Comparison of ENCODE assay signal across 1 cellular context in the genomic region with DNA sequence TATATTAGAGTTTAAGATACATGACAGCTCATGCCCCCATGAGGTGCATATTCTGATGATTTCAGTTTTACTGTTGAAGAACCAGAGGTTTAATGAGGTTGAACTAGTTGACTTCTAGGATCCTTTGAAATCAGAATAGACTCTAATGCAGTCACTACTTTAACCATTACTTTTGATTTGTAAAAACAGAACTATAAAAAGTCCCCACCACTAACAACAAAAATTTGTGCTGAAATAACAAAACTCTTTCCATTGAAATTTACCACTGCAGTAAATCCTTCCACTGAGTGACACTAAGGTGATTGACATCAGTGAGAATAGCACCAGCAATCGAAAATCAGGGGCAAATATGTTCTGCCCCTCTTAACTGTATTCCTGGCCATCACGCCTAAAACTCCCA.
TF ChIP-seq lines count a peak whose summit lies in the region.

No MANE protein-coding gene starts in this region.

TF ChIP-seq in GM12878, 131 proteins besides CTCF, POLR2A, EP300 and RAD21 (continued from another document and continues in another):
- TF ChIP-seq RCOR1 (conservative IDR thresholded peaks at IDR 0.05; ENCODE audit: low read depth, low read length) (no peak), FOXM1 (IDR thresholded peaks at IDR 0.05; ENCODE audit: low read depth, low read length) (peak; percentile 61; the same call in 1 of the 2 replicates), STAT3 (IDR thresholded peaks at IDR 0.05; ENCODE audit: low read depth, low read length) (no peak), MXI1 (IDR thresholded peaks at IDR 0.05; ENCODE audit: low read depth, low read length) (no peak), FOXK2 (IDR thresholded peaks at IDR 0.05) (no peak), MTA2 (IDR thresholded peaks at IDR 0.05; ENCODE audit: low read depth) (peak; percentile 80), BACH1 (IDR thresholded peaks at IDR 0.05; ENCODE audit: borderline replicate concordance) (no peak), YBX1 (IDR thresholded peaks at IDR 0.05) (no peak), SUZ12 (IDR thresholded peaks at IDR 0.05; ENCODE audit: unreplicated experiment) (no peak), RFX5 (IDR thresholded peaks at IDR 0.05; ENCODE audit: low read depth, low read length) (no peak), PAX5 (IDR thresholded peaks at IDR 0.05; ENCODE audit: borderline replicate concordance, low read depth, low read length) (no peak), CBX3 (IDR thresholded peaks at IDR 0.05; ENCODE audit: borderline replicate concordance, low read depth) (no peak), CEBPB (IDR thresholded peaks at IDR 0.05; ENCODE audit: borderline replicate concordance in 1 of 2, low read depth in 2 of 2, low read length in 2 of 2) (no peak), SMC3 (IDR thresholded peaks at IDR 0.05; ENCODE audit: borderline replicate concordance, low read length) (no peak), CHD1 (IDR thresholded peaks at IDR 0.05; ENCODE audit: low read depth, low read length) (no peak), HCFC1 (IDR thresholded peaks at IDR 0.05; ENCODE audit: low read length) (no peak), MTA3 (IDR thresholded peaks at IDR 0.05; ENCODE audit: borderline replicate concordance, low read length) (no peak), CREM (IDR thresholded peaks at IDR 0.05; ENCODE audit: low read depth) (peak; percentile 17; the same call in 1 of the 2 replicates), TAF1 (IDR thresholded peaks at IDR 0.05; ENCODE audit: borderline replicate concordance, low read depth, low read length) (no peak), STAT1 (conservative IDR thresholded peaks at IDR 0.05) (no peak), MEF2A (IDR thresholded peaks at IDR 0.05; ENCODE audit: insufficient read depth, low read depth, low read length) (0 out of 2 replicates have a peak, but pooled peaks have one; percentile 44), MEF2B (IDR thresholded peaks at IDR 0.05; ENCODE audit: partially characterized antibody, poor library complexity, severe bottlenecking) (no peak), LARP7 (IDR thresholded peaks at IDR 0.05) (no peak), RELA (IDR thresholded peaks at IDR 0.05; ENCODE audit: borderline replicate concordance, partially characterized antibody) (no peak), ZSCAN29 (IDR thresholded peaks at IDR 0.05) (no peak), NFXL1 (IDR thresholded peaks at IDR 0.05; ENCODE audit: borderline replicate concordance) (no peak)
- TF ChIP-seq, protein P1, sequence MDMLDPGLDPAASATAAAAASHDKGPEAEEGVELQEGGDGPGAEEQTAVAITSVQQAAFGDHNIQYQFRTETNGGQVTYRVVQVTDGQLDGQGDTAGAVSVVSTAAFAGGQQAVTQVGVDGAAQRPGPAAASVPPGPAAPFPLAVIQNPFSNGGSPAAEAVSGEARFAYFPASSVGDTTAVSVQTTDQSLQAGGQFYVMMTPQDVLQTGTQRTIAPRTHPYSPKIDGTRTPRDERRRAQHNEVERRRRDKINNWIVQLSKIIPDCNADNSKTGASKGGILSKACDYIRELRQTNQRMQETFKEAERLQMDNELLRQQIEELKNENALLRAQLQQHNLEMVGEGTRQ (IDR thresholded peaks at IDR 0.05; ENCODE audit: borderline replicate concordance, low read depth, low read length), result no peak
- TF ChIP-seq, protein P2, sequence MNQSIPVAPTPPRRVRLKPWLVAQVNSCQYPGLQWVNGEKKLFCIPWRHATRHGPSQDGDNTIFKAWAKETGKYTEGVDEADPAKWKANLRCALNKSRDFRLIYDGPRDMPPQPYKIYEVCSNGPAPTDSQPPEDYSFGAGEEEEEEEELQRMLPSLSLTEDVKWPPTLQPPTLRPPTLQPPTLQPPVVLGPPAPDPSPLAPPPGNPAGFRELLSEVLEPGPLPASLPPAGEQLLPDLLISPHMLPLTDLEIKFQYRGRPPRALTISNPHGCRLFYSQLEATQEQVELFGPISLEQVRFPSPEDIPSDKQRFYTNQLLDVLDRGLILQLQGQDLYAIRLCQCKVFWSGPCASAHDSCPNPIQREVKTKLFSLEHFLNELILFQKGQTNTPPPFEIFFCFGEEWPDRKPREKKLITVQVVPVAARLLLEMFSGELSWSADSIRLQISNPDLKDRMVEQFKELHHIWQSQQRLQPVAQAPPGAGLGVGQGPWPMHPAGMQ (IDR thresholded peaks at IDR 0.05; ENCODE audit: borderline replicate concordance), result no peak
- TF ChIP-seq, protein P3, sequence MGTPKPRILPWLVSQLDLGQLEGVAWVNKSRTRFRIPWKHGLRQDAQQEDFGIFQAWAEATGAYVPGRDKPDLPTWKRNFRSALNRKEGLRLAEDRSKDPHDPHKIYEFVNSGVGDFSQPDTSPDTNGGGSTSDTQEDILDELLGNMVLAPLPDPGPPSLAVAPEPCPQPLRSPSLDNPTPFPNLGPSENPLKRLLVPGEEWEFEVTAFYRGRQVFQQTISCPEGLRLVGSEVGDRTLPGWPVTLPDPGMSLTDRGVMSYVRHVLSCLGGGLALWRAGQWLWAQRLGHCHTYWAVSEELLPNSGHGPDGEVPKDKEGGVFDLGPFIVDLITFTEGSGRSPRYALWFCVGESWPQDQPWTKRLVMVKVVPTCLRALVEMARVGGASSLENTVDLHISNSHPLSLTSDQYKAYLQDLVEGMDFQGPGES (IDR thresholded peaks at IDR 0.05), result no peak
- TF ChIP-seq, protein P4, sequence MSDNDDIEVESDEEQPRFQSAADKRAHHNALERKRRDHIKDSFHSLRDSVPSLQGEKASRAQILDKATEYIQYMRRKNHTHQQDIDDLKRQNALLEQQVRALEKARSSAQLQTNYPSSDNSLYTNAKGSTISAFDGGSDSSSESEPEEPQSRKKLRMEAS (IDR thresholded peaks at IDR 0.05; ENCODE audit: low read depth, low read length), result no peak
- TF ChIP-seq, protein P5, sequence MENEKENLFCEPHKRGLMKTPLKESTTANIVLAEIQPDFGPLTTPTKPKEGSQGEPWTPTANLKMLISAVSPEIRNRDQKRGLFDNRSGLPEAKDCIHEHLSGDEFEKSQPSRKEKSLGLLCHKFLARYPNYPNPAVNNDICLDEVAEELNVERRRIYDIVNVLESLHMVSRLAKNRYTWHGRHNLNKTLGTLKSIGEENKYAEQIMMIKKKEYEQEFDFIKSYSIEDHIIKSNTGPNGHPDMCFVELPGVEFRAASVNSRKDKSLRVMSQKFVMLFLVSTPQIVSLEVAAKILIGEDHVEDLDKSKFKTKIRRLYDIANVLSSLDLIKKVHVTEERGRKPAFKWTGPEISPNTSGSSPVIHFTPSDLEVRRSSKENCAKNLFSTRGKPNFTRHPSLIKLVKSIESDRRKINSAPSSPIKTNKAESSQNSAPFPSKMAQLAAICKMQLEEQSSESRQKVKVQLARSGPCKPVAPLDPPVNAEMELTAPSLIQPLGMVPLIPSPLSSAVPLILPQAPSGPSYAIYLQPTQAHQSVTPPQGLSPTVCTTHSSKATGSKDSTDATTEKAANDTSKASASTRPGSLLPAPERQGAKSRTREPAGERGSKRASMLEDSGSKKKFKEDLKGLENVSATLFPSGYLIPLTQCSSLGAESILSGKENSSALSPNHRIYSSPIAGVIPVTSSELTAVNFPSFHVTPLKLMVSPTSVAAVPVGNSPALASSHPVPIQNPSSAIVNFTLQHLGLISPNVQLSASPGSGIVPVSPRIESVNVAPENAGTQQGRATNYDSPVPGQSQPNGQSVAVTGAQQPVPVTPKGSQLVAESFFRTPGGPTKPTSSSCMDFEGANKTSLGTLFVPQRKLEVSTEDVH (IDR thresholded peaks at IDR 0.05; ENCODE audit: low read depth, partially characterized antibody), result no peak
- TF ChIP-seq, protein P6, sequence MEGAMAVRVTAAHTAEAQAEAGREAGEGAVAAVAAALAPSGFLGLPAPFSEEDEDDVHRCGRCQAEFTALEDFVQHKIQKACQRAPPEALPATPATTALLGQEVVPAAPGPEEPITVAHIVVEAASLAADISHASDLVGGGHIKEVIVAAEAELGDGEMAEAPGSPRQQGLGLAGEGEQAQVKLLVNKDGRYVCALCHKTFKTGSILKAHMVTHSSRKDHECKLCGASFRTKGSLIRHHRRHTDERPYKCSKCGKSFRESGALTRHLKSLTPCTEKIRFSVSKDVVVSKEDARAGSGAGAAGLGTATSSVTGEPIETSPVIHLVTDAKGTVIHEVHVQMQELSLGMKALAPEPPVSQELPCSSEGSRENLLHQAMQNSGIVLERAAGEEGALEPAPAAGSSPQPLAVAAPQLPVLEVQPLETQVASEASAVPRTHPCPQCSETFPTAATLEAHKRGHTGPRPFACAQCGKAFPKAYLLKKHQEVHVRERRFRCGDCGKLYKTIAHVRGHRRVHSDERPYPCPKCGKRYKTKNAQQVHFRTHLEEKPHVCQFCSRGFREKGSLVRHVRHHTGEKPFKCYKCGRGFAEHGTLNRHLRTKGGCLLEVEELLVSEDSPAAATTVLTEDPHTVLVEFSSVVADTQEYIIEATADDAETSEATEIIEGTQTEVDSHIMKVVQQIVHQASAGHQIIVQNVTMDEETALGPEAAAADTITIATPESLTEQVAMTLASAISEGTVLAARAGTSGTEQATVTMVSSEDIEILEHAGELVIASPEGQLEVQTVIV (IDR thresholded peaks at IDR 0.05; ENCODE audit: borderline replicate concordance, partially characterized antibody), result no peak
- TF ChIP-seq, protein P7, sequence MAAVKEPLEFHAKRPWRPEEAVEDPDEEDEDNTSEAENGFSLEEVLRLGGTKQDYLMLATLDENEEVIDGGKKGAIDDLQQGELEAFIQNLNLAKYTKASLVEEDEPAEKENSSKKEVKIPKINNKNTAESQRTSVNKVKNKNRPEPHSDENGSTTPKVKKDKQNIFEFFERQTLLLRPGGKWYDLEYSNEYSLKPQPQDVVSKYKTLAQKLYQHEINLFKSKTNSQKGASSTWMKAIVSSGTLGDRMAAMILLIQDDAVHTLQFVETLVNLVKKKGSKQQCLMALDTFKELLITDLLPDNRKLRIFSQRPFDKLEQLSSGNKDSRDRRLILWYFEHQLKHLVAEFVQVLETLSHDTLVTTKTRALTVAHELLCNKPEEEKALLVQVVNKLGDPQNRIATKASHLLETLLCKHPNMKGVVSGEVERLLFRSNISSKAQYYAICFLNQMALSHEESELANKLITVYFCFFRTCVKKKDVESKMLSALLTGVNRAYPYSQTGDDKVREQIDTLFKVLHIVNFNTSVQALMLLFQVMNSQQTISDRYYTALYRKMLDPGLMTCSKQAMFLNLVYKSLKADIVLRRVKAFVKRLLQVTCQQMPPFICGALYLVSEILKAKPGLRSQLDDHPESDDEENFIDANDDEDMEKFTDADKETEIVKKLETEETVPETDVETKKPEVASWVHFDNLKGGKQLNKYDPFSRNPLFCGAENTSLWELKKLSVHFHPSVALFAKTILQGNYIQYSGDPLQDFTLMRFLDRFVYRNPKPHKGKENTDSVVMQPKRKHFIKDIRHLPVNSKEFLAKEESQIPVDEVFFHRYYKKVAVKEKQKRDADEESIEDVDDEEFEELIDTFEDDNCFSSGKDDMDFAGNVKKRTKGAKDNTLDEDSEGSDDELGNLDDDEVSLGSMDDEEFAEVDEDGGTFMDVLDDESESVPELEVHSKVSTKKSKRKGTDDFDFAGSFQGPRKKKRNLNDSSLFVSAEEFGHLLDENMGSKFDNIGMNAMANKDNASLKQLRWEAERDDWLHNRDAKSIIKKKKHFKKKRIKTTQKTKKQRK (IDR thresholded peaks at IDR 0.05; ENCODE audit: low read depth, low read length), result no peak
- TF ChIP-seq, protein P8, sequence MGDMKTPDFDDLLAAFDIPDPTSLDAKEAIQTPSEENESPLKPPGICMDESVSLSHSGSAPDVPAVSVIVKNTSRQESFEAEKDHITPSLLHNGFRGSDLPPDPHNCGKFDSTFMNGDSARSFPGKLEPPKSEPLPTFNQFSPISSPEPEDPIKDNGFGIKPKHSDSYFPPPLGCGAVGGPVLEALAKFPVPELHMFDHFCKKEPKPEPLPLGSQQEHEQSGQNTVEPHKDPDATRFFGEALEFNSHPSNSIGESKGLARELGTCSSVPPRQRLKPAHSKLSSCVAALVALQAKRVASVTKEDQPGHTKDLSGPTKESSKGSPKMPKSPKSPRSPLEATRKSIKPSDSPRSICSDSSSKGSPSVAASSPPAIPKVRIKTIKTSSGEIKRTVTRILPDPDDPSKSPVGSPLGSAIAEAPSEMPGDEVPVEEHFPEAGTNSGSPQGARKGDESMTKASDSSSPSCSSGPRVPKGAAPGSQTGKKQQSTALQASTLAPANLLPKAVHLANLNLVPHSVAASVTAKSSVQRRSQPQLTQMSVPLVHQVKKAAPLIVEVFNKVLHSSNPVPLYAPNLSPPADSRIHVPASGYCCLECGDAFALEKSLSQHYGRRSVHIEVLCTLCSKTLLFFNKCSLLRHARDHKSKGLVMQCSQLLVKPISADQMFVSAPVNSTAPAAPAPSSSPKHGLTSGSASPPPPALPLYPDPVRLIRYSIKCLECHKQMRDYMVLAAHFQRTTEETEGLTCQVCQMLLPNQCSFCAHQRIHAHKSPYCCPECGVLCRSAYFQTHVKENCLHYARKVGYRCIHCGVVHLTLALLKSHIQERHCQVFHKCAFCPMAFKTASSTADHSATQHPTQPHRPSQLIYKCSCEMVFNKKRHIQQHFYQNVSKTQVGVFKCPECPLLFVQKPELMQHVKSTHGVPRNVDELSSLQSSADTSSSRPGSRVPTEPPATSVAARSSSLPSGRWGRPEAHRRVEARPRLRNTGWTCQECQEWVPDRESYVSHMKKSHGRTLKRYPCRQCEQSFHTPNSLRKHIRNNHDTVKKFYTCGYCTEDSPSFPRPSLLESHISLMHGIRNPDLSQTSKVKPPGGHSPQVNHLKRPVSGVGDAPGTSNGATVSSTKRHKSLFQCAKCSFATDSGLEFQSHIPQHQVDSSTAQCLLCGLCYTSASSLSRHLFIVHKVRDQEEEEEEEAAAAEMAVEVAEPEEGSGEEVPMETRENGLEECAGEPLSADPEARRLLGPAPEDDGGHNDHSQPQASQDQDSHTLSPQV (IDR thresholded peaks at IDR 0.05), result no peak
